Comparison of ENCODE assay signal across 9 cellular contexts in the genomic region with DNA sequence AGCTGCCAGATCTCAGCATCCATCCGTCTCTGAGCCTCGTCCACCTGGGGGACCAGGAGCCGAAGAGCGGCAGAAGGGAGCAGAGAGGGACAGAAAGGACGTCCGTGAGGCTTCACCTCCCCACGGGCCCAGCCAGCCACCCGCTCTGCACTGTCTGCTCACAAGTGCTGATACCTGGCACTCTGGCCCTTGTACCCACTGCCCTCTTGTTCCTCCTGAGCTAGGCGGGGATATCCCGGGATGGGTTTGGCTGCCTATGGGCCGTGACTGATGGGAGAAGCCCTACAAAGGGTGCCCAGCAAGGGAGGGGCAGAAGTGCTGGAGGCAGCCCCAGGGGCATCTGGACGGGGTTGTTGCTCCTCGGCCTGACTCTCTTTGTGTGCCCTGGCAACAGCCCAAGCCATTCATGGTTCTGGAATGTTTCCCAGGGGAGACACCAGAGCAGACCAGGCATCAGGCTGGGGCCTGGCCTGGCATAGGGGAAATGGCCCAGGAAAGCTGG. TPM values are rescaled to one million over a fixed set of nuclear protein-coding genes. Genes with fewer than 3 reads are reported as not detected.
DNase-seq lines count a peak whose midpoint lies in the region; ATAC-seq, FAIRE-seq and TF ChIP-seq lines count a peak whose summit lies in the region.
"Had no signal": no experiment of that assay in that cellular context is flagged by ENCODE, and none has a peak within 500 bp of the region (broad histone marks: within the 10 kb centered on the region; RNA-seq: fewer than 3 reads in every experiment).

No MANE protein-coding gene starts in this region.

- dilution Hi-C loops in keratinocyte (cut with MboI; ENCODE audit: extremely low pct_ligation_motif_present, low sequenced_read_pairs) = no loop called here

- H3K4me1 ChIP-seq in keratinocyte (ENCODE audit: control insufficient read depth, extremely low read depth, insufficient read depth, low read length) (peaks cover 14% of the 10 kb centered on the region), transverse colon (peaks cover 0 to 14% (median 9%) of the 10 kb centered on the region in 4 donors)

- TF ChIP-seq EP300 in transverse colon (IDR thresholded peaks at IDR 0.05; ENCODE audit: low read depth) = no peak

- no peaks in the 10 kb centered on the region for H3K79me2 ChIP-seq in keratinocyte (ENCODE audit: control insufficient read depth, insufficient read depth, low read length)

- FAIRE-seq in keratinocyte (lab: Jason Lieb, UNC) = peak; percentile 83
- FAIRE-seq: TTC549 had no signal

- peak overlapping the region; percentile 10 for H3K9ac ChIP-seq in keratinocyte (ENCODE audit: control insufficient read depth, extremely low read depth, insufficient read depth, low read length)

- no peak overlapping the region for H3K4me3 Mint-ChIP-seq in effector memory CD8-positive, alpha-beta T cell

- H2AFZ ChIP-seq in keratinocyte (ENCODE audit: control insufficient read depth, low read length) = no peak overlapping the region

- H3K27ac Mint-ChIP-seq in effector memory CD8-positive, alpha-beta T cell = no peak overlapping the region

- H3K9me3 Mint-ChIP-seq in effector memory CD8-positive, alpha-beta T cell = no peaks in the 10 kb centered on the region

- intact Hi-C loops in transverse colon (cut with DNase I; ENCODE audit: low total_unique reads) = no loop called here

- H3K4me3 ChIP-seq in astrocyte of the spinal cord (ENCODE audit: low read depth, low read length) (no peak overlapping the region), keratinocyte (ENCODE audit: control insufficient read depth in 2 of 3, extremely low read depth in 1 of 3, insufficient read depth in 2 of 3, low read depth in 1 of 3, low read length in 3 of 3) (no peak overlapping the region), transverse colon (no peak overlapping the region)

- H3K27ac ChIP-seq in keratinocyte (ENCODE audit: control insufficient read depth, insufficient read depth, low read length) = no peak overlapping the region
- peak overlapping the region; percentile 31 to 70 (median 64) for H3K27ac ChIP-seq in transverse colon

- H4K20me1 ChIP-seq in keratinocyte (ENCODE audit: control insufficient read depth, extremely low read depth, insufficient read depth, low read length) = no peaks in the 10 kb centered on the region

- no peaks in the 10 kb centered on the region for H3K27me3 ChIP-seq in keratinocyte (ENCODE audit: control insufficient read depth, extremely low read depth, insufficient read depth, low read length)
- no peaks in the 10 kb centered on the region for H3K27me3 ChIP-seq in transverse colon

- H3K27me3 Mint-ChIP-seq in effector memory CD8-positive, alpha-beta T cell = peaks cover 15 to 45% of the 10 kb centered on the region in 2 donors

- H3K9me3 ChIP-seq in keratinocyte (ENCODE audit: control insufficient read depth, low read depth, low read length) (no peaks in the 10 kb centered on the region), transverse colon (no peaks in the 10 kb centered on the region)

- TF ChIP-seq CTCF in astrocyte of the spinal cord (IDR thresholded peaks at IDR 0.05; ENCODE audit: low read depth, low read length) (no peak), keratinocyte (optimal IDR thresholded peaks at IDR 0.05 in 1 of 3, IDR thresholded peaks at IDR 0.05 in 1 of 3, conservative IDR thresholded peaks at IDR 0.05 in 1 of 3; ENCODE audit: extremely low read depth in 1 of 3, insufficient read depth in 2 of 3, low read length in 3 of 3) (no peak), transverse colon (IDR thresholded peaks at IDR 0.05) (no peak)

- no peaks in the 10 kb centered on the region for H3K4me1 Mint-ChIP-seq in effector memory CD8-positive, alpha-beta T cell (ENCODE audit: low read depth in 2 of 2)

- WGBS in transverse colon (ENCODE audit: low coverage in 1 of 2), 2 donors = 48% methylated on average over 13 of the region's 13 CpGs; no CpG with 5 or more reads in 1 of the 2 donors

- no peak for ATAC-seq in GM21528 (IDR thresholded peaks at IDR 0.05; ENCODE audit: low FRiP score, unreplicated experiment)
- no peak for ATAC-seq in effector memory CD8-positive, alpha-beta T cell (replicated peaks)

- peak overlapping the region; percentile 3 for H3K4me2 ChIP-seq in keratinocyte (ENCODE audit: control insufficient read depth, extremely low read depth, insufficient read depth, low read depth, low read length)

- peaks cover 2% of the 10 kb centered on the region for H3K9me1 ChIP-seq in keratinocyte (ENCODE audit: control insufficient read depth, extremely low read depth, insufficient read depth, low read length)

- in situ Hi-C loops in astrocyte of the spinal cord (cut with HindIII; ENCODE audit: low sequenced_read_pairs) = no loop called here
- in situ Hi-C loops in transverse colon (cut with MboI; ENCODE audit: low pct_ligation_motif_present in 1 of 4, low pct_unique_long_range_greater_than_20kb in 1 of 4, low sequenced_read_pairs in 3 of 4) = loop anchor here in 1 of 4 donors (25.0 kb wide), 1 partner anchor 93 kb away; no protein-coding TSS in a partner anchor

- H3K36me3 Mint-ChIP-seq in effector memory CD8-positive, alpha-beta T cell (ENCODE audit: insufficient read depth) = peaks cover 3% of the 10 kb centered on the region

- no peak for TF ChIP-seq POLR2A in transverse colon (IDR thresholded peaks at IDR 0.05)

- DNase-seq in SIG-M5 treated with dmso at 0.1 percent for 504 hours (lab: John Stamatoyannopoulos, UW; ENCODE audit: unreplicated experiment) (peak; percentile 16), SIG-M5 (lab: John Stamatoyannopoulos, UW) (no peak), astrocyte of the spinal cord (ENCODE audit: low read depth, low spot score) (peak; percentile 78), keratinocyte (ENCODE audit: low read depth, low spot score) (peak; percentile 73), transverse colon (peak; percentile 80), T-helper 1 cell (no peak)
- no peak for DNase-seq in effector memory CD8-positive, alpha-beta T cell

- peaks cover 18 to 47% of the 10 kb centered on the region in 2 experiments for H3K36me3 ChIP-seq in keratinocyte (ENCODE audit: control insufficient read depth in 2 of 2, extremely low read depth in 1 of 2, insufficient read depth in 2 of 2, low read length in 2 of 2)
- peaks cover 0 to 10% (median 0%) of the 10 kb centered on the region in 4 donors for H3K36me3 ChIP-seq in transverse colon

RNA-seq across cellular contexts. Expression of a gene that starts 57.6 kb away (rescaled TPM):
- polyA plus RNA-seq in keratinocyte = 0.07 TPM in 1 of 3 replicates, not detected in the others
- not detected for polyA plus RNA-seq in keratinocyte (2011; ENCODE audit: low read depth)
- polyA plus RNA-seq in keratinocyte (2011; cell fraction: cytosol; rRNA removed) = not detected in 2 replicates
- polyA plus RNA-seq in keratinocyte (2011; cell fraction: nucleus; rRNA removed) = not detected in 2 replicates
- 8.4 and 12.5 TPM in 2 replicates for polyA plus RNA-seq in keratinocyte (2012; ENCODE audit: low replicate concordance)
- polyA minus RNA-seq in keratinocyte = not detected in 3 replicates
- polyA minus RNA-seq in keratinocyte (2011; cell fraction: cytosol; rRNA and poly(A)+ RNA removed) = not detected
- not detected in 2 replicates for polyA minus RNA-seq in keratinocyte (2011; cell fraction: nucleus; rRNA and poly(A)+ RNA removed)
- total RNA-seq in transverse colon = under 1 TPM in 1 of 4 donors, not detected in 3; 0.48 TPM

Comparison
In these comparisons a context has a peak if more than half of its experiments do, and no peak if none do; other contexts are left out.
1. DNase-seq: peak in SIG-M5 treated with dmso at 0.1 percent for 504 hours (single experiment), astrocyte of the spinal cord (single experiment), keratinocyte (single experiment) and transverse colon (single experiment); none in SIG-M5 (single experiment), effector memory CD8-positive, alpha-beta T cell (0 of 3) and T-helper 1 cell (0 of 5).